ENCODE assay signal across 16 cellular contexts in genomic region chr5:29150840-29151239, GRCh38.
DNase-seq lines count a peak whose midpoint lies in the region; ATAC-seq, FAIRE-seq and TF ChIP-seq lines count a peak whose summit lies in the region.
"Had no signal": no experiment of that assay in that cellular context is flagged by ENCODE, and none has a peak within 500 bp of the region (broad histone marks: within the 10 kb centered on the region; RNA-seq: fewer than 3 reads in every experiment).

No MANE protein-coding gene starts in this region.

- H2BK12ac ChIP-seq in H1 (ENCODE audit: low read depth, low read length), result no peak overlapping the region; the same call in 1 of the 2 replicates

- POLR2A ChIA-PET in H1 (lab: Charles Lee; ENCODE audit: partially characterized antibody), result interaction anchor here (1.0 kb wide), 1 partner anchor 11 kb away, joined by 3 read pairs; no protein-coding TSS in a partner anchor

- peaks cover 3 to 12% (median 9%) of the 10 kb centered on the region in 4 experiments; a peak in 5 of 7 replicates for H3K4me1 ChIP-seq in H1 (replicated peaks in 1 of 4; ENCODE audit: control insufficient read depth in 3 of 4, insufficient read depth in 4 of 4, low read length in 3 of 4)
- peaks cover 3% of the 10 kb centered on the region; the same call in 1 of the 2 replicates for H3K4me1 ChIP-seq in iPS DF 6.9 (ENCODE audit: control insufficient read depth, insufficient read depth, low read length)

- TF ChIP-seq RAD21 in H1 (IDR thresholded peaks at IDR 0.05 in 1 of 2, conservative IDR thresholded peaks at IDR 0.05 in 1 of 2; ENCODE audit: low read depth in 2 of 2, low read length in 2 of 2), result no peak

- H3K9ac ChIP-seq in H1 (replicated peaks in 1 of 4; ENCODE audit: extremely low read depth in 1 of 4, low read depth in 3 of 4, low read length in 3 of 4), result no peak overlapping the region
- H3K9ac ChIP-seq: BLaER1 treated with 17β-estradiol and CSF1 and Interleukin-3, amounts not matched to agents 10 nM and 100 nM had no signal

- no peak overlapping the region for H2BK120ac ChIP-seq in H1 (replicated peaks; ENCODE audit: low read depth, low read length)

- H3K14ac ChIP-seq in H1 (ENCODE audit: insufficient read length), result no peak overlapping the region

- H2AK5ac ChIP-seq in H1 (ENCODE audit: low read depth, low read length), result no peak overlapping the region

- H2BK15ac ChIP-seq in H1 (ENCODE audit: low read length), result no peak overlapping the region

- no peak overlapping the region for H4K8ac ChIP-seq in H1 (ENCODE audit: extremely low read depth, insufficient read depth, low read length)

- H3K23ac ChIP-seq in H1 (ENCODE audit: insufficient read length), result no peak overlapping the region

- H3K79me2 ChIP-seq in H1 (ENCODE audit: control insufficient read depth in 1 of 2, insufficient read depth in 2 of 2, low read length in 2 of 2), result no peaks in the 10 kb centered on the region

- H3K27ac ChIP-seq in H1 (ENCODE audit: low read depth, low read length) (no peak overlapping the region), iPS DF 6.9 (ENCODE audit: low read length) (no peak overlapping the region)
- H3K27ac ChIP-seq: BLaER1 treated with 17β-estradiol and CSF1 and Interleukin-3, amounts not matched to agents 10 nM and 100 nM had no signal

- TF ChIP-seq EP300 in H1 (IDR thresholded peaks at IDR 0.05; ENCODE audit: borderline replicate concordance in 1 of 2, low read depth in 2 of 2, low read length in 2 of 2), result no peak

- peak overlapping the region; percentile 81; the same call in 1 of the 2 replicates for H2AFZ ChIP-seq in H1 (ENCODE audit: low read length)

- TF ChIP-seq CTCF in LNCaP clone FGC (IDR thresholded peaks at IDR 0.05; ENCODE audit: control insufficient read depth, extremely low read depth, insufficient read depth) (no peak), H1 (IDR thresholded peaks at IDR 0.05; ENCODE audit: control extremely low read depth in 1 of 3, insufficient read depth in 1 of 3, low read depth in 1 of 3, low read length in 3 of 3) (no peak)

- no peak overlapping the region for H4K91ac ChIP-seq in H1 (replicated peaks; ENCODE audit: insufficient read length, low read length)

- H3K4ac ChIP-seq in H1 (replicated peaks; ENCODE audit: insufficient read length, low read depth, low read length), result no peak overlapping the region

- H3K9me3 Mint-ChIP-seq in activated T-helper 17 cell treated with anti-CD3 and anti-CD28 coated beads, Interleukin-2, amount 50 U/mL, for 72 hours, result peaks cover 14% of the 10 kb centered on the region

- H3K9me3 ChIP-seq in H1 (ENCODE audit: insufficient read depth in 2 of 2, low read depth in 1 of 2, low read length in 1 of 2), result no peaks in the 10 kb centered on the region
- no peaks in the 10 kb centered on the region for H3K9me3 ChIP-seq in iPS DF 6.9 (ENCODE audit: control insufficient read depth, insufficient read depth, low read length)
- H3K9me3 ChIP-seq: BLaER1 treated with 17β-estradiol and CSF1 and Interleukin-3, amounts not matched to agents 10 nM and 100 nM had no signal

- H3K36me3 Mint-ChIP-seq in activated T-helper 17 cell treated with anti-CD3 and anti-CD28 coated beads, Interleukin-2, amount 50 U/mL, for 72 hours (ENCODE audit: low read depth), result no peaks in the 10 kb centered on the region
- H3K36me3 Mint-ChIP-seq: CD4-positive, alpha-beta memory T cell had no signal

- no peak for TF ChIP-seq POLR2A in H1 (IDR thresholded peaks at IDR 0.05; ENCODE audit: control extremely low read depth in 1 of 2, low read depth in 2 of 2, low read length in 2 of 2)

- peak overlapping the region; percentile 34; the same call in 1 of the 2 replicates for H2BK20ac ChIP-seq in H1 (ENCODE audit: low read length)

- no peak for ATAC-seq in activated T-helper 17 cell treated with anti-CD3 and anti-CD28 coated beads, Interleukin-2, amount 50 U/mL, for 72 hours (replicated peaks)
- ATAC-seq in GM18519 (IDR thresholded peaks at IDR 0.05; ENCODE audit: low FRiP score, unreplicated experiment) (no peak), GM21825 (IDR thresholded peaks at IDR 0.05; ENCODE audit: unreplicated experiment) (no peak)

- DNase-seq in H7 (peak; percentile 8), LNCaP clone FGC (ENCODE audit: low read depth) (peak; percentile 14), H1 (ENCODE audit: low read depth in 1 of 2, low spot score in 2 of 2) (no peak), iPS DF 6.9 (ENCODE audit: low read depth, low spot score) (peak; percentile 55), amniotic stem cell (lab: John Stamatoyannopoulos, UW) (no peak)
- DNase-seq: ACHN; CD4-positive, alpha-beta memory T cell; DMS79; HCEC 1CT; HFFc6; KBM-7 had no signal

- no peaks in the 10 kb centered on the region for H3K27me3 Mint-ChIP-seq in activated T-helper 17 cell treated with anti-CD3 and anti-CD28 coated beads, Interleukin-2, amount 50 U/mL, for 72 hours
- H3K27me3 Mint-ChIP-seq: CD4-positive, alpha-beta memory T cell had no signal

- no peaks in the 10 kb centered on the region for H4K20me1 ChIP-seq in H1 (replicated peaks in 1 of 2; ENCODE audit: control insufficient read depth in 1 of 2, insufficient read depth in 2 of 2, low read length in 2 of 2)
- H4K20me1 ChIP-seq: BLaER1 treated with 17β-estradiol and CSF1 and Interleukin-3, amounts not matched to agents 10 nM and 100 nM had no signal

- peak; percentile 91 for FAIRE-seq in H1 (lab: Jason Lieb, UNC)
- FAIRE-seq: GM12891 had no signal

- H3K4me2 ChIP-seq in H1 (ENCODE audit: insufficient read depth in 1 of 2, low read depth in 2 of 2, low read length in 2 of 2), result peak overlapping the region; percentile 30 to 63; a peak in 3 of 4 replicates
- H3K4me2 ChIP-seq: BLaER1 treated with 17β-estradiol and CSF1 and Interleukin-3, amounts not matched to agents 10 nM and 100 nM had no signal

- H3K4me1 Mint-ChIP-seq in activated T-helper 17 cell treated with anti-CD3 and anti-CD28 coated beads, Interleukin-2, amount 50 U/mL, for 72 hours, result no peaks in the 10 kb centered on the region
- H3K4me1 Mint-ChIP-seq: CD4-positive, alpha-beta memory T cell had no signal

- no peaks in the 10 kb centered on the region for H3K23me2 ChIP-seq in H1 (ENCODE audit: low read depth, low read length)

- H3K4me3 Mint-ChIP-seq in activated T-helper 17 cell treated with anti-CD3 and anti-CD28 coated beads, Interleukin-2, amount 50 U/mL, for 72 hours, result no peak overlapping the region
- H3K4me3 Mint-ChIP-seq: CD4-positive, alpha-beta memory T cell; HFFc6 had no signal

- no peak overlapping the region for H3K27ac Mint-ChIP-seq in activated T-helper 17 cell treated with anti-CD3 and anti-CD28 coated beads, Interleukin-2, amount 50 U/mL, for 72 hours
- H3K27ac Mint-ChIP-seq: CD4-positive, alpha-beta memory T cell; HFFc6 had no signal

- H3K56ac ChIP-seq in H1 (replicated peaks; ENCODE audit: insufficient read length, low read depth, low read length), result no peak overlapping the region

- H3K27me3 ChIP-seq in H7 (ENCODE audit: control insufficient read depth, insufficient read depth, low read length), result no peaks in the 10 kb centered on the region
- H3K27me3 ChIP-seq in H1 (replicated peaks in 1 of 4; ENCODE audit: control insufficient read depth in 3 of 4, extremely low read depth in 1 of 4, insufficient read depth in 3 of 4, low read length in 3 of 4), result no peaks in the 10 kb centered on the region
- no peaks in the 10 kb centered on the region for H3K27me3 ChIP-seq in iPS DF 6.9 (ENCODE audit: control insufficient read depth, insufficient read depth, low read length)
- H3K27me3 ChIP-seq: BLaER1 treated with 17β-estradiol and CSF1 and Interleukin-3, amounts not matched to agents 10 nM and 100 nM had no signal

- CTCF ChIA-PET in H1 (lab: Charles Lee; ENCODE audit: partially characterized antibody), result interaction anchor here (0.6 to 1.3 kb wide), 3 partner anchors 10 to 89 kb away, joined by 3 to 4 read pairs (median 3); no protein-coding TSS in a partner anchor

- H3K36me3 ChIP-seq in H7 (replicated peaks; ENCODE audit: control insufficient read depth, insufficient read depth, low read length) (no peaks in the 10 kb centered on the region), H1 (ENCODE audit: control insufficient read depth in 2 of 4, insufficient read depth in 4 of 4, low read length in 3 of 4) (no peaks in the 10 kb centered on the region), iPS DF 6.9 (ENCODE audit: control insufficient read depth, insufficient read depth, low read length) (no peaks in the 10 kb centered on the region)
- H3K36me3 ChIP-seq: BLaER1 treated with 17β-estradiol and CSF1 and Interleukin-3, amounts not matched to agents 10 nM and 100 nM had no signal

- H3K4me3 ChIP-seq in H7 (ENCODE audit: insufficient read depth, low read depth, low read length) (no peak overlapping the region), LNCaP clone FGC (ENCODE audit: low read depth, low read length) (no peak overlapping the region), H1 (ENCODE audit: extremely low read depth in 1 of 4, insufficient read depth in 2 of 4, low read depth in 3 of 4, low read length in 4 of 4) (no peak overlapping the region), iPS DF 6.9 (ENCODE audit: low read length) (no peak overlapping the region)
- H3K4me3 ChIP-seq: BLaER1 treated with 17β-estradiol and CSF1 and Interleukin-3, amounts not matched to agents 10 nM and 100 nM had no signal

- H2BK5ac ChIP-seq in H1 (ENCODE audit: low read depth, low read length), result no peak overlapping the region; the same call in 1 of the 2 replicates

- no peaks in the 10 kb centered on the region for H3K79me1 ChIP-seq in H1 (ENCODE audit: low read depth, low read length)

- H4K5ac ChIP-seq in H1 (ENCODE audit: insufficient read length, low read depth, low read length), result no peak overlapping the region

- 53% methylated on average over 2 of the region's 2 CpGs; no CpG with 5 or more reads in 1 of the 2 experiments for WGBS in H1 (ENCODE audit: extremely low coverage in 1 of 2, insufficient coverage in 1 of 2, insufficient read length in 1 of 2, insufficient replicate concordance in 2 of 2, low coverage in 1 of 2, low lambda C conversion rate in 2 of 2, missing lambda C conversion rate in 1 of 2), 2 experiments
- no CpG with 5 or more reads among the region's 2 CpGs for WGBS in iPS DF 6.9 (ENCODE audit: insufficient coverage, insufficient read length)

- no peak overlapping the region for H3K18ac ChIP-seq in H1 (ENCODE audit: extremely low read depth, low read length)

TF ChIP-seq in H1, 55 proteins besides CTCF, POLR2A, EP300 and RAD21:
- peak; percentile 68; the same call in 1 of the 2 replicates for TF ChIP-seq TEAD4 (IDR thresholded peaks at IDR 0.05; ENCODE audit: low read depth, low read length)
- no peak for TF ChIP-seq PHF8 (conservative IDR thresholded peaks at IDR 0.05; ENCODE audit: low read depth, low read length)
- TF ChIP-seq SIX5 (IDR thresholded peaks at IDR 0.05; ENCODE audit: low read depth, low read length), result peak; percentile 62

Comparison
In these comparisons a context has a peak if more than half of its experiments do, and no peak if none do; other contexts are left out.
1. DNase-seq: peak in H7 (single experiment), LNCaP clone FGC (single experiment) and iPS DF 6.9 (single experiment); none in H1 (0 of 2) and amniotic stem cell (single experiment).